Comparison of ENCODE assay signal across 9 cellular contexts in genomic region chr19:50333737-50334617, GRCh38. TPM values are rescaled to one million over a fixed set of nuclear protein-coding genes. Genes with fewer than 3 reads are reported as not detected.
DNase-seq lines count a peak whose midpoint lies in the region; ATAC-seq and TF ChIP-seq lines count a peak whose summit lies in the region.
"Had no signal": no experiment of that assay in that cellular context is flagged by ENCODE, and none has a peak within 500 bp of the region (broad histone marks: within the 10 kb centered on the region; RNA-seq: fewer than 3 reads in every experiment).

No MANE protein-coding gene starts in this region.

- H3K27me3 Mint-ChIP-seq in activated naive CD8-positive, alpha-beta T cell treated with anti-CD3 and anti-CD28 coated beads for 36 hours: peaks cover 65% of the 10 kb centered on the region

- H3K27ac ChIP-seq in right atrium auricular region: peak overlapping the region; percentile 62 to 77

- ATAC-seq in GM18907 (IDR thresholded peaks at IDR 0.05; ENCODE audit: unreplicated experiment) (peak; percentile 27), HG03378 (IDR thresholded peaks at IDR 0.05; ENCODE audit: unreplicated experiment) (peak; percentile 29), sciatic nerve (peak; percentile 68)

- H3K4me1 ChIP-seq in right atrium auricular region: peaks cover 0 to 40% of the 10 kb centered on the region in 2 donors

- peaks cover 10% of the 10 kb centered on the region for H3K36me3 Mint-ChIP-seq in activated naive CD8-positive, alpha-beta T cell treated with anti-CD3 and anti-CD28 coated beads for 36 hours

- H3K4me1 Mint-ChIP-seq in activated naive CD8-positive, alpha-beta T cell treated with anti-CD3 and anti-CD28 coated beads for 36 hours: peaks cover 47% of the 10 kb centered on the region

- in situ Hi-C loops in SK-MEL-5 (cut with HindIII; ENCODE audit: low pct_unique_long_range_greater_than_20kb, low sequenced_read_pairs): no loop called here

- H3K27ac Mint-ChIP-seq in activated naive CD8-positive, alpha-beta T cell treated with anti-CD3 and anti-CD28 coated beads for 36 hours: peak overlapping the region; percentile 82

- H3K9me3 ChIP-seq in right atrium auricular region: no peaks in the 10 kb centered on the region

- no peaks in the 10 kb centered on the region for H3K36me3 ChIP-seq in right atrium auricular region

- peaks cover 8% of the 10 kb centered on the region for H3K9me3 Mint-ChIP-seq in activated naive CD8-positive, alpha-beta T cell treated with anti-CD3 and anti-CD28 coated beads for 36 hours

- no peaks in the 10 kb centered on the region for H3K27me3 ChIP-seq in right atrium auricular region

- H3K4me3 ChIP-seq in AG10803 (ENCODE audit: low read length) (peak overlapping the region; percentile 55), right atrium auricular region (peak overlapping the region; percentile 41 to 44)

- no peak for TF ChIP-seq CTCF in AG10803 (conservative IDR thresholded peaks at IDR 0.05; ENCODE audit: low read length)
- TF ChIP-seq CTCF in right atrium auricular region (IDR thresholded peaks at IDR 0.05): no peak

- intact Hi-C loops in sciatic nerve (cut with DNase I): no loop called here

- peak overlapping the region; percentile 78 for H3K4me3 Mint-ChIP-seq in activated naive CD8-positive, alpha-beta T cell treated with anti-CD3 and anti-CD28 coated beads for 36 hours

- DNase-seq in AG10803 (ENCODE audit: low read depth): no peak
- DNase-seq in SK-MEL-5 (ENCODE audit: low read depth, low spot score): peak; percentile 20
- DNase-seq in activated naive CD8-positive, alpha-beta T cell treated with anti-CD3 and anti-CD28 coated beads for 36 hours: peak; percentile 85
- DNase-seq in right atrium auricular region (ENCODE audit: low spot score): peak; percentile 64
- DNase-seq in sciatic nerve (ENCODE audit: low spot score): peak; percentile 85
- no peak for DNase-seq in HT-29 (ENCODE audit: low spot score)

RNA-seq across cellular contexts. Expression of gene KCNC3, which starts 4.8 kb away (rescaled TPM):
- 0.55 and 0.59 TPM in 2 replicates for total RNA-seq in SK-MEL-5 (2014; rRNA removed; shearing (Covaris generic))
- polyA plus RNA-seq in SK-MEL-5 (2015; cell fraction: cytosol; rRNA removed): 1.9 and 2.2 TPM in 2 replicates
- polyA plus RNA-seq in SK-MEL-5 (2015; cell fraction: nucleus; rRNA removed): 4.7 and 7.8 TPM in 2 replicates
- under 1 TPM; 0.56 to 0.64 TPM for total RNA-seq in activated naive CD8-positive, alpha-beta T cell treated with anti-CD3 and anti-CD28 coated beads for 36 hours
- total RNA-seq in right atrium auricular region: 1 to 10 TPM; 1.4 to 2.0 TPM
- 2.7 TPM for total RNA-seq in sciatic nerve
- 3.5 and 7.1 TPM in 2 replicates for total RNA-seq in HT-29 (2014; rRNA removed; shearing (Covaris generic))
- total RNA-seq: HT1080 had no signal

RNA-seq across cellular contexts. Expression of gene NAPSA, which starts 31.5 kb away (rescaled TPM):
- 0.13 and 0.48 TPM in 2 replicates for total RNA-seq in SK-MEL-5 (2014; rRNA removed; shearing (Covaris generic))
- polyA plus RNA-seq in SK-MEL-5 (2015; cell fraction: cytosol; rRNA removed): 0.11 TPM in 1 of 2 replicates, not detected in the other
- 7.4 and 15.5 TPM in 2 replicates for polyA plus RNA-seq in SK-MEL-5 (2015; cell fraction: nucleus; rRNA removed)
- total RNA-seq in activated naive CD8-positive, alpha-beta T cell treated with anti-CD3 and anti-CD28 coated beads for 36 hours: 10 to 100 TPM; 16.1 to 18.1 TPM
- total RNA-seq in right atrium auricular region: under 1 TPM in 1 of 2 donors, not detected in 1; 0.31 TPM
- total RNA-seq in sciatic nerve: 3.4 TPM
- total RNA-seq in HT-29 (2014; rRNA removed; shearing (Covaris generic)): 0.08 and 1.2 TPM in 2 replicates
- total RNA-seq: HT1080 had no signal

RNA-seq across cellular contexts. Expression of gene NR1H2, which starts 42.3 kb away (rescaled TPM):
- total RNA-seq in SK-MEL-5 (2014; rRNA removed; shearing (Covaris generic)): 82.1 and 82.4 TPM in 2 replicates
- 114 and 120 TPM in 2 replicates for polyA plus RNA-seq in SK-MEL-5 (2015; cell fraction: cytosol; rRNA removed)
- 87.9 and 109 TPM in 2 replicates for polyA plus RNA-seq in SK-MEL-5 (2015; cell fraction: nucleus; rRNA removed)
- total RNA-seq in activated naive CD8-positive, alpha-beta T cell treated with anti-CD3 and anti-CD28 coated beads for 36 hours: 10 to 100 TPM; 49.6 TPM
- total RNA-seq in right atrium auricular region (100 to 1,000 TPM in 1 of 2 donors, 10 to 100 TPM in 1; 97.0 to 121 TPM), sciatic nerve (73.7 TPM)
- 111 and 113 TPM in 2 replicates for total RNA-seq in HT-29 (2014; rRNA removed; shearing (Covaris generic))

RNA-seq across cellular contexts. Expression of gene POLD1, which starts 50.2 kb away (rescaled TPM):
- total RNA-seq in SK-MEL-5 (2014; rRNA removed; shearing (Covaris generic)): 30.7 and 32.7 TPM in 2 replicates
- polyA plus RNA-seq in SK-MEL-5 (2015; cell fraction: cytosol; rRNA removed): 38.7 and 42.0 TPM in 2 replicates
- 144 and 151 TPM in 2 replicates for polyA plus RNA-seq in SK-MEL-5 (2015; cell fraction: nucleus; rRNA removed)
- total RNA-seq in activated naive CD8-positive, alpha-beta T cell treated with anti-CD3 and anti-CD28 coated beads for 36 hours: 100 to 1,000 TPM; 191 to 196 TPM
- total RNA-seq in right atrium auricular region (1 to 10 TPM; 5.9 to 10.0 TPM), sciatic nerve (21.3 TPM)
- 256 and 257 TPM in 2 replicates for total RNA-seq in HT-29 (2014; rRNA removed; shearing (Covaris generic))

Comparison
In these comparisons a context has a peak if more than half of its experiments do, and no peak if none do; other contexts are left out.
1. DNase-seq: peak in SK-MEL-5 (single experiment), activated naive CD8-positive, alpha-beta T cell treated with anti-CD3 and anti-CD28 coated beads for 36 hours (single experiment), right atrium auricular region (single experiment) and sciatic nerve (single experiment); none in AG10803 (single experiment) and HT-29 (single experiment).
2. Peak in every context shown above with its lines, with median percentiles within 50 percentile points of each other: ATAC-seq.